20 cellular contexts compared by ENCODE assay signal in the genomic region with DNA sequence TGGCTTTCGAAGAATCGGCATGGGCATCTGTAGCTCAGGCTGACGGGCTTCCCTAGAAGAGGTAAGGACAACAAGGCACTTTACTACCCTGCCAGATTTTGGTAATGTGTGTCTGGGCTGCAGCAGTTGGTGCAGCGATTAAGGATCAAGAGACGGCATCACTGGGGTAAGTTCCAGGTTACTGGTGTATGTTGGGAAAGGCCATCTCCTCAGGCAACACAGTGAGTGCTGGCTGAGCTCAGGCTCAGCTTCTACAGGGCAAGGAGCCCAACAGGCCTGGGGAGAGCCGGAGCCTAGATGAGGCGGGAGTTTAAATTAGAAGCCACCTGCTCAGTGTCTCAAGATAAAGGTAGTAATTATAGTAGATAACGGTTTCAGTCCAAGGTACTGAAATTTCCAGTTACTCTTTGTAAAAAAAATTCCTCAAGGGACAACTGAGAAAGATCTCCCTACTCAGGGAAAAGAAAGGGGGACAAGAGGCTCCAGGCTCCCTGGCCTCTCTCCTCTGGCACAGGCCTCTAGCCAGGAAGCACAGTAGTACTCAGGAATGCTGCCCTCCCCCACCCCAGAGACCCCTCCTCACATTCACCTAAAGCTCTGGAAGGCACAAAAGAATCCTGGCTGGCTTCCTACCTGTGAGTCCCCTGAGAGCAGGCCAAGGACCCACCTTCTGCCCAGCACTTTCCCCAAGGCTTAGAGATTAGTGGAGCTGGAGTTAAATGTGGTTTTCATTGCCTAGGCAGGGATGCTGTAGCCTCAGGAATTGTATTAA. TPM values are rescaled to one million over a fixed set of nuclear protein-coding genes. Genes with fewer than 3 reads are reported as not detected.
DNase-seq lines count a peak whose midpoint lies in the region; ATAC-seq, FAIRE-seq and TF ChIP-seq lines count a peak whose summit lies in the region.
"Had no signal": no experiment of that assay in that cellular context is flagged by ENCODE, and none has a peak within 500 bp of the region (broad histone marks: within the 10 kb centered on the region; RNA-seq: fewer than 3 reads in every experiment).

No MANE protein-coding gene starts in this region.

- no peak overlapping the region for H3K27ac Mint-ChIP-seq in CD8-positive, alpha-beta T cell
- H3K27ac Mint-ChIP-seq in naive thymus-derived CD8-positive, alpha-beta T cell, result no peak overlapping the region
- H3K27ac Mint-ChIP-seq: activated T-helper 1 cell treated with anti-CD3 and anti-CD28 coated beads, Interleukin-12 subunit alpha, Interleukin-12 subunit beta, Interleukin-2, Interleukin-4 antibody, amounts not matched to agents 30 ng/mL and 10 ng/mL and 1 ng/mL, durations not matched to agents 14 hours and 24 hours and 36 hours had no signal

- H3K27me3 ChIP-seq in heart right ventricle (peaks cover 0 to 37% (median 0%) of the 10 kb centered on the region in 7 donors), right cardiac atrium (ENCODE audit: control insufficient read depth, insufficient read depth) (no peaks in the 10 kb centered on the region), pancreas (no peaks in the 10 kb centered on the region)
- no peaks in the 10 kb centered on the region for H3K27me3 ChIP-seq in CD8-positive, alpha-beta T cell (ENCODE audit: insufficient read depth, low read length)

- DNase-seq in heart right ventricle (no peak), right cardiac atrium (no peak), fibroblast of pulmonary artery (ENCODE audit: low read depth) (no peak), pancreas (peak in 4 of 6 donors; percentile 4 to 40 (median 26)), hippocampal formation (lab: John Stamatoyannopoulos, UW) (no peak), SHP77 (lab: John Stamatoyannopoulos, UW) (no peak)
- no peak for DNase-seq in CD8-positive, alpha-beta T cell
- no peak for DNase-seq in naive thymus-derived CD8-positive, alpha-beta T cell
- DNase-seq: effector memory CD4-positive, alpha-beta T cell; NCI-H1436 treated with DMSO at 0.1 percent for 48 hours; NCI-H2171 treated with DMSO at 0.1 percent for 48 hours; nucleus accumbens; OCI-M1; stimulated activated CD4-positive, alpha-beta T cell treated with anti-CD3 and anti-CD28 coated beads, Interleukin-4, amount 100 ng/mL, for 24 hours had no signal

- POLR2A ChIA-PET in CD8-positive, alpha-beta T cell (lab: Charles Lee), result no interaction called here
- POLR2A ChIA-PET in naive thymus-derived CD8-positive, alpha-beta T cell (lab: Charles Lee), result no interaction called here

- H3K36me3 ChIP-seq in heart right ventricle (peaks cover 0 to 51% (median 14%) of the 10 kb centered on the region in 9 donors), pancreas (peaks cover 0 to 18% (median 0%) of the 10 kb centered on the region in 3 donors)
- no peaks in the 10 kb centered on the region for H3K36me3 ChIP-seq in CD8-positive, alpha-beta T cell (ENCODE audit: insufficient read depth, low read length)

- ATAC-seq in heart right ventricle, result no peak
- no peak for ATAC-seq in right cardiac atrium
- peak in 2 of 4 donors; percentile 3 to 4 for ATAC-seq in pancreas
- ATAC-seq in CD8-positive, alpha-beta T cell, result no peak
- no peak for ATAC-seq in naive thymus-derived CD8-positive, alpha-beta T cell
- ATAC-seq: activated CD4-positive, CD25-positive, alpha-beta regulatory T cell treated with anti-CD3 and anti-CD28 coated beads, Interleukin-2, amount 50 U/mL, for 24 hours; HepG2 had no signal

- WGBS in heart right ventricle, 2 donors, result 73 to 77% methylated on average over 8 of the region's 8 CpGs
- WGBS in right cardiac atrium, result 69% methylated on average over 8 of the region's 8 CpGs
- 31 to 36% methylated on average over 7 to 8 of the region's 8 CpGs for WGBS in pancreas, 2 donors

- intact Hi-C loops in heart right ventricle (cut with DNase I) (loop anchor here in 9 of 10 donors (5.0 to 10.0 kb wide), 12 partner anchors 64 to 694 kb away; no protein-coding TSS in a partner anchor), right cardiac atrium (cut with DNase I) (loop anchor here in 3 of 4 donors (5.0 to 10.0 kb wide), 4 partner anchors 66 to 694 kb away; no protein-coding TSS in a partner anchor), pancreas (cut with DNase I) (no loop called here)
- intact Hi-C loops in CD8-positive, alpha-beta T cell (cut with DNase I, micrococcal nuclease), result no loop called here

- peak overlapping the region in 6 of 10 donors; percentile 0 to 95 (median 77) for H3K4me3 ChIP-seq in heart right ventricle
- no peak overlapping the region for H3K4me3 ChIP-seq in right cardiac atrium (ENCODE audit: low read length)
- H3K4me3 ChIP-seq in fibroblast of pulmonary artery (replicated peaks; ENCODE audit: low read depth, low read length), result peak overlapping the region; percentile 82
- no peak overlapping the region for H3K4me3 ChIP-seq in pancreas
- no peak overlapping the region for H3K4me3 ChIP-seq in CD8-positive, alpha-beta T cell (ENCODE audit: low read depth, low read length)
- H3K4me3 ChIP-seq: adrenal gland, cardiac muscle cell had no signal

- H3K27ac ChIP-seq in heart right ventricle (peak overlapping the region in 2 of 10 donors; percentile 91 to 92), right cardiac atrium (ENCODE audit: low read length) (no peak overlapping the region), pancreas (no peak overlapping the region)
- no peak overlapping the region for H3K27ac ChIP-seq in CD8-positive, alpha-beta T cell (ENCODE audit: low read depth, low read length)
- H3K27ac ChIP-seq: adrenal gland, cardiac muscle cell had no signal

- no peak for FAIRE-seq in pancreas (lab: Jason Lieb, UNC)
- FAIRE-seq: HepG2 had no signal

- no peak overlapping the region for H3K4me3 Mint-ChIP-seq in CD8-positive, alpha-beta T cell
- H3K4me3 Mint-ChIP-seq in naive thymus-derived CD8-positive, alpha-beta T cell, result no peak overlapping the region
- H3K4me3 Mint-ChIP-seq: activated T-helper 1 cell treated with anti-CD3 and anti-CD28 coated beads, Interleukin-12 subunit alpha, Interleukin-12 subunit beta, Interleukin-2, Interleukin-4 antibody, amounts not matched to agents 30 ng/mL and 10 ng/mL and 1 ng/mL, durations not matched to agents 14 hours and 24 hours and 36 hours had no signal

- peaks cover 11% of the 10 kb centered on the region for H3K27me3 Mint-ChIP-seq in CD8-positive, alpha-beta T cell (ENCODE audit: low read depth)
- H3K27me3 Mint-ChIP-seq in naive thymus-derived CD8-positive, alpha-beta T cell, result peaks cover 8 to 33% (median 14%) of the 10 kb centered on the region in 5 donors

- H3K4me1 ChIP-seq in heart right ventricle (peaks cover 0 to 79% (median 30%) of the 10 kb centered on the region in 9 donors), right cardiac atrium (ENCODE audit: control insufficient read depth, insufficient read depth, low read length) (no peaks in the 10 kb centered on the region), pancreas (peaks cover 0 to 12% (median 4%) of the 10 kb centered on the region in 3 donors)
- no peaks in the 10 kb centered on the region for H3K4me1 ChIP-seq in CD8-positive, alpha-beta T cell (ENCODE audit: insufficient read depth, low read length)

- CTCF ChIA-PET in CD8-positive, alpha-beta T cell (lab: Charles Lee), result interaction anchor here (1.3 kb wide), 1 partner anchor 710 kb away, joined by 4 read pairs; no protein-coding TSS in a partner anchor

- no peaks in the 10 kb centered on the region for H3K9me3 ChIP-seq in heart right ventricle
- H3K9me3 ChIP-seq in right cardiac atrium (ENCODE audit: control insufficient read depth, low read length), result no peaks in the 10 kb centered on the region
- H3K9me3 ChIP-seq in pancreas, result no peaks in the 10 kb centered on the region
- H3K9me3 ChIP-seq in CD8-positive, alpha-beta T cell (ENCODE audit: low read length), result no peaks in the 10 kb centered on the region
- H3K9me3 ChIP-seq: adrenal gland had no signal

- no peaks in the 10 kb centered on the region for H3K9me3 Mint-ChIP-seq in CD8-positive, alpha-beta T cell
- no peaks in the 10 kb centered on the region for H3K9me3 Mint-ChIP-seq in naive thymus-derived CD8-positive, alpha-beta T cell
- H3K9me3 Mint-ChIP-seq: activated T-helper 1 cell treated with anti-CD3 and anti-CD28 coated beads, Interleukin-12 subunit alpha, Interleukin-12 subunit beta, Interleukin-2, Interleukin-4 antibody, amounts not matched to agents 30 ng/mL and 10 ng/mL and 1 ng/mL, durations not matched to agents 14 hours and 24 hours and 36 hours had no signal

- H3K36me3 Mint-ChIP-seq in CD8-positive, alpha-beta T cell, result no peaks in the 10 kb centered on the region
- no peaks in the 10 kb centered on the region for H3K36me3 Mint-ChIP-seq in naive thymus-derived CD8-positive, alpha-beta T cell

- peaks cover 3% of the 10 kb centered on the region for H3K4me1 Mint-ChIP-seq in CD8-positive, alpha-beta T cell (ENCODE audit: low read depth)
- H3K4me1 Mint-ChIP-seq in naive thymus-derived CD8-positive, alpha-beta T cell, result peaks cover 2 to 7% (median 6%) of the 10 kb centered on the region in 4 donors

- TF ChIP-seq CTCF in heart right ventricle (IDR thresholded peaks at IDR 0.05) (no peak), fibroblast of pulmonary artery (IDR thresholded peaks at IDR 0.05; ENCODE audit: low read length, missing control alignments) (no peak), pancreas (IDR thresholded peaks at IDR 0.05) (no peak)
- no peak for TF ChIP-seq CTCF in CD8-positive, alpha-beta T cell (IDR thresholded peaks at IDR 0.05)

RNA-seq across cellular contexts. Expression of a gene that starts 3.9 kb away (rescaled TPM):
- 100 to 1,000 TPM in 7 of 10 donors, 10 to 100 TPM in 3; 54.2 to 275 (median 145) TPM for total RNA-seq in heart right ventricle
- polyA plus RNA-seq in heart right ventricle, result 10 to 100 TPM; 53.7 to 89.4 TPM
- total RNA-seq in right cardiac atrium, result 100 to 1,000 TPM; 102 to 154 (median 114) TPM
- polyA plus RNA-seq in right cardiac atrium, result 104 TPM
- 100 to 1,000 TPM in 3 of 6 donors, 10 to 100 TPM in 3; 80.2 to 131 (median 106) TPM for total RNA-seq in pancreas
- polyA plus RNA-seq in pancreas, result 10 to 100 TPM; 35.9 to 51.1 TPM
- not detected for total RNA-seq in CD8-positive, alpha-beta T cell
- not detected for total RNA-seq in naive thymus-derived CD8-positive, alpha-beta T cell
- polyA plus RNA-seq in naive thymus-derived CD8-positive, alpha-beta T cell, result not detected
- total RNA-seq: activated CD8-positive, alpha-beta memory T cell treated with anti-CD3 and anti-CD28 coated beads for 36 hours; activated T-helper 1 cell treated with anti-CD3 and anti-CD28 coated beads, Interleukin-12 subunit alpha, Interleukin-12 subunit beta, Interleukin-2, Interleukin-4 antibody, amounts not matched to agents 30 ng/mL and 10 ng/mL and 1 ng/mL, durations not matched to agents 14 hours and 24 hours and 36 hours; HepG2 had no signal
- polyA plus RNA-seq: HepG2 had no signal

Comparison
In these comparisons a context has a peak if more than half of its experiments do, and no peak if none do; other contexts are left out.
1. H3K4me3 ChIP-seq: peak in heart right ventricle (6 of 10) and fibroblast of pulmonary artery (single experiment); none in right cardiac atrium (single experiment), pancreas (0 of 4) and CD8-positive, alpha-beta T cell (single experiment).
2. DNase-seq: peak in pancreas (4 of 6); none in heart right ventricle (0 of 2), right cardiac atrium (0 of 3), fibroblast of pulmonary artery (single experiment), hippocampal formation (0 of 2), CD8-positive, alpha-beta T cell (0 of 7), naive thymus-derived CD8-positive, alpha-beta T cell (0 of 10) and SHP77 (0 of 2).
3. RNA of a gene that starts 3.9 kb away (total RNA-seq): 54.2 to 275 TPM in heart right ventricle, 102 to 154 TPM in right cardiac atrium and 80.2 to 131 TPM in pancreas; not detected in CD8-positive, alpha-beta T cell and not detected in naive thymus-derived CD8-positive, alpha-beta T cell; every median in the first group is over 10 times any median in the second.
4. intact Hi-C loops: an anchor here in heart right ventricle (5.0 to 10.0 kb wide) and right cardiac atrium (5.0 to 10.0 kb wide); none called in pancreas and CD8-positive, alpha-beta T cell.